ENCODE assay signal across 16 cellular contexts in the genomic region with DNA sequence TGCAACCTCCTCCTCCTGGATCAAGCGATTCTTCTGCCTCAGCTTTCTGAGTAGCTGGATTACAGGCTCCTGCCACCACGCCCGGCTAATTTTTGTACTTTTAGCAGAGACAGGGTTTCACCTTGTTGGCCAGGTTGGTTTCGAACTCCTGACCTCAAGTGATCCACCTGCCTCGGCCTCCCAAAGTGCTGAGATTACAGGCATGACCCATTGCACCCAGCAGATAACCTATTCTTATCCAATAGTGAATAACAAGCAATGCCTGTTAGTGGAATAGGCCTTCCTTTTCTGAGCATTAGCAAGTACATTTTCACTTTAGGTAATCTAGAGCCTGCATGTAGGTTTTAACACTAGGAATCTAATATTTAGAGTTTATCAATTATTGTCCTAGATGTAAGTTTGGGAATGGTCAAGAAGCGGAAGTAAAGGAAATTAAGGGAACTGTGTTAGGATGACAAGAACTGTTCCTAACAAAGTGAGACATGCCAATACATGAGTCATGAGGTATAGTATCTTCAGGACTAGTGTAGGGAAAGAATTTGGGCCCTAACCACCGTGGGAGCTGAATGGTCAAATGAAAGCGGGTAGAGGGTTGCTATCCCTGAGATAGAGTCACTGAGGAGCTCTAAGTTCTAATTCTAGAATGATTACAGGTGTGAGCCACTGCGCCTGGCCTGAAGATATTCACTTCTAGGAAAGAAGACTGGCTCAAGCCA. TPM values are rescaled to one million over a fixed set of nuclear protein-coding genes. Genes with fewer than 3 reads are reported as not detected.
DNase-seq lines count a peak whose midpoint lies in the region; ATAC-seq and TF ChIP-seq lines count a peak whose summit lies in the region.
"Had no signal": no experiment of that assay in that cellular context is flagged by ENCODE, and none has a peak within 500 bp of the region (broad histone marks: within the 10 kb centered on the region; RNA-seq: fewer than 3 reads in every experiment).

No MANE protein-coding gene starts in this region.

- H3K79me2 ChIP-seq in PC-3 (ENCODE audit: low read length) (peaks cover 60% of the 10 kb centered on the region), fibroblast of lung (ENCODE audit: control insufficient read depth, insufficient read depth, low read length) (no peaks in the 10 kb centered on the region), osteoblast (ENCODE audit: insufficient read depth, low read length) (peaks cover 5% of the 10 kb centered on the region)

- peak; percentile 23 for DNase-seq in GM03348 (ENCODE audit: low spot score)
- peak; percentile 58 for DNase-seq in PC-3
- DNase-seq in fibroblast of lung (ENCODE audit: low read depth in 2 of 2) = peak; percentile 4 to 79
- DNase-seq in osteoblast (ENCODE audit: insufficient read length, low spot score, missing footprints) = peak; percentile 84
- no peak for DNase-seq in germinal center (ENCODE audit: low spot score)
- no peak for DNase-seq in NCI-H446 treated with DMSO at 0.1 percent for 48 hours (lab: John Stamatoyannopoulos, UW)
- DNase-seq: activated CD4-positive, alpha-beta T cell treated with anti-CD3 and anti-CD28 coated beads, Interleukin-2, amount 50 U/mL, for 48 hours; activated T-cell treated with anti-CD3 and anti-CD28 coated beads, Interleukin-2, amount 50 U/mL, for 72 hours; DMS153; KG1; small intestine; stimulated activated naive CD4-positive, alpha-beta T cell had no signal

- intact Hi-C loops in PC-3 (cut with micrococcal nuclease) = no loop called here

- H2AFZ ChIP-seq in PC-3 (ENCODE audit: low read length) (no peak overlapping the region), fibroblast of lung (ENCODE audit: low read length) (no peak overlapping the region), osteoblast (ENCODE audit: low read length) (no peak overlapping the region)

- H3K27me3 ChIP-seq in PC-3 (ENCODE audit: low read length) (no peaks in the 10 kb centered on the region), fibroblast of lung (ENCODE audit: control insufficient read depth, insufficient read depth, low read length) (no peaks in the 10 kb centered on the region), osteoblast (ENCODE audit: insufficient read depth, low read length) (no peaks in the 10 kb centered on the region)
- H3K27me3 ChIP-seq: BLaER1 treated with 17β-estradiol and CSF1 and Interleukin-3, amounts not matched to agents 10 nM and 100 nM; esophagus muscularis mucosa had no signal

- no peak overlapping the region for H3K27ac ChIP-seq in PC-3 (ENCODE audit: low read length)
- H3K27ac ChIP-seq in fibroblast of lung (ENCODE audit: insufficient read depth, low read length) = no peak overlapping the region
- H3K27ac ChIP-seq in osteoblast (ENCODE audit: low read depth, low read length) = no peak overlapping the region
- H3K27ac ChIP-seq: BLaER1 treated with 17β-estradiol and CSF1 and Interleukin-3, amounts not matched to agents 10 nM and 100 nM; esophagus muscularis mucosa; SK-N-MC had no signal

- H3K9ac ChIP-seq in PC-3 (ENCODE audit: low read length) (no peak overlapping the region), fibroblast of lung (ENCODE audit: insufficient read depth, low read length) (no peak overlapping the region)
- H3K9ac ChIP-seq: BLaER1 treated with 17β-estradiol and CSF1 and Interleukin-3, amounts not matched to agents 10 nM and 100 nM had no signal

- no TSS peak for BruUV-seq in PC-3 (replicated peaks; lab: Mats Ljungman, UMichigan)

- no peak overlapping the region for H3K4me2 ChIP-seq in PC-3 (ENCODE audit: low read length)
- no peak overlapping the region for H3K4me2 ChIP-seq in fibroblast of lung (ENCODE audit: extremely low read depth, insufficient read depth, low read length)
- H3K4me2 ChIP-seq in osteoblast (ENCODE audit: insufficient read depth, low read length) = no peak overlapping the region
- H3K4me2 ChIP-seq: BLaER1 treated with 17β-estradiol and CSF1 and Interleukin-3, amounts not matched to agents 10 nM and 100 nM had no signal

- CTCF ChIA-PET in PC-3 (lab: Charles Lee) = no interaction called here

- H3K4me1 ChIP-seq in PC-3 (ENCODE audit: insufficient read depth, low read length) (peaks cover 41% of the 10 kb centered on the region), fibroblast of lung (ENCODE audit: control insufficient read depth, extremely low read depth, insufficient read depth, low read length) (no peaks in the 10 kb centered on the region), osteoblast (ENCODE audit: insufficient read depth, low read length) (no peaks in the 10 kb centered on the region)
- H3K4me1 ChIP-seq: BLaER1 treated with 17β-estradiol and CSF1 and Interleukin-3, amounts not matched to agents 10 nM and 100 nM had no signal

- H3K9me2 ChIP-seq in PC-3 (replicated peaks; ENCODE audit: low read length) = no peaks in the 10 kb centered on the region

- H3K9me3 ChIP-seq in PC-3 (ENCODE audit: low read length) (no peaks in the 10 kb centered on the region), fibroblast of lung (ENCODE audit: control insufficient read depth, insufficient read depth, low read depth, low read length) (no peaks in the 10 kb centered on the region), osteoblast (ENCODE audit: low read depth, low read length) (no peaks in the 10 kb centered on the region)
- H3K9me3 ChIP-seq: BLaER1 treated with 17β-estradiol and CSF1 and Interleukin-3, amounts not matched to agents 10 nM and 100 nM; esophagus muscularis mucosa had no signal

- TF ChIP-seq CTCF in PC-3 (conservative IDR thresholded peaks at IDR 0.05; ENCODE audit: low read depth, low read length) = no peak
- no peak for TF ChIP-seq CTCF in fibroblast of lung (conservative IDR thresholded peaks at IDR 0.05 in 1 of 2, IDR thresholded peaks at IDR 0.05 in 1 of 2; ENCODE audit: low read depth in 1 of 2, low read length in 2 of 2)
- no peak for TF ChIP-seq CTCF in osteoblast (IDR thresholded peaks at IDR 0.05; ENCODE audit: extremely low read depth, low read depth, low read length)

- H4K20me1 ChIP-seq in PC-3 (ENCODE audit: low read length) = peaks cover 7% of the 10 kb centered on the region; the same call in 1 of the 2 replicates
- no peaks in the 10 kb centered on the region for H4K20me1 ChIP-seq in fibroblast of lung (ENCODE audit: control insufficient read depth, extremely low read depth, insufficient read depth, low read length)
- H4K20me1 ChIP-seq in osteoblast (ENCODE audit: insufficient read depth, low read length) = peaks cover 10% of the 10 kb centered on the region

- peaks cover 11% of the 10 kb centered on the region for H3F3A ChIP-seq in PC-3 (ENCODE audit: low read length, unreplicated experiment)

- H3K36me3 ChIP-seq in PC-3 (ENCODE audit: low read depth, low read length) = no peaks in the 10 kb centered on the region
- H3K36me3 ChIP-seq in fibroblast of lung (ENCODE audit: control insufficient read depth, insufficient read depth, low read length) = no peaks in the 10 kb centered on the region
- H3K36me3 ChIP-seq in osteoblast (ENCODE audit: insufficient read depth, low read length) = no peaks in the 10 kb centered on the region
- H3K36me3 ChIP-seq: esophagus muscularis mucosa had no signal

- POLR2A ChIA-PET in PC-3 (lab: Charles Lee; ENCODE audit: unreplicated experiment) = no interaction called here

- H3K4me3 ChIP-seq in PC-3 (ENCODE audit: low read length) (no peak overlapping the region), fibroblast of lung (replicated peaks in 1 of 4; ENCODE audit: control extremely low read depth in 1 of 4, insufficient read depth in 1 of 4, low read depth in 3 of 4, low read length in 4 of 4) (no peak overlapping the region), osteoblast (ENCODE audit: insufficient read depth, low read length) (no peak overlapping the region)
- H3K4me3 ChIP-seq: BLaER1 treated with 17β-estradiol and CSF1 and Interleukin-3, amounts not matched to agents 10 nM and 100 nM; esophagus muscularis mucosa; SK-N-MC had no signal

- no peak for ATAC-seq in PC-3
- no peak for ATAC-seq in GM21367 (IDR thresholded peaks at IDR 0.05; ENCODE audit: unreplicated experiment)
- ATAC-seq: activated T-cell treated with anti-CD3 and anti-CD28 coated beads, Interleukin-2, amount 50 U/mL, for 72 hours had no signal

RNA-seq across cellular contexts. Expression of a gene that starts 15.0 kb away (rescaled TPM):
- 10.6 and 11.1 TPM in 2 replicates for total RNA-seq in PC-3 (2014; rRNA removed)
- total RNA-seq in fibroblast of lung = 5.4 and 7.1 TPM in 2 replicates
- polyA plus RNA-seq in fibroblast of lung = 3.3 and 5.0 TPM in 2 replicates
- polyA plus RNA-seq in fibroblast of lung (2012) = 2.6 and 3.3 TPM in 2 replicates
- polyA minus RNA-seq in fibroblast of lung (ENCODE audit: low replicate concordance) = 7.9 and 22.8 TPM in 2 replicates
- total RNA-seq in osteoblast = 9.7 and 13.0 TPM in 2 replicates

RNA-seq across cellular contexts. Expression of a gene that starts 49.6 kb away (rescaled TPM):
- 271 and 306 TPM in 2 replicates for total RNA-seq in PC-3 (2014; rRNA removed)
- 44.7 and 62.4 TPM in 2 replicates for total RNA-seq in fibroblast of lung
- polyA plus RNA-seq in fibroblast of lung = 201 and 328 TPM in 2 replicates
- 148 and 200 TPM in 2 replicates for polyA plus RNA-seq in fibroblast of lung (2012)
- polyA minus RNA-seq in fibroblast of lung (ENCODE audit: low replicate concordance) = 132 and 180 TPM in 2 replicates
- total RNA-seq in osteoblast = 50.7 and 56.5 TPM in 2 replicates

Comparison
In these comparisons a context has a peak if more than half of its experiments do, and no peak if none do; other contexts are left out.
1. DNase-seq: peak in GM03348 (single experiment), PC-3 (single experiment), fibroblast of lung (2 of 2) and osteoblast (single experiment); none in germinal center (single experiment) and NCI-H446 treated with DMSO at 0.1 percent for 48 hours (single experiment).